In the genomic region with DNA sequence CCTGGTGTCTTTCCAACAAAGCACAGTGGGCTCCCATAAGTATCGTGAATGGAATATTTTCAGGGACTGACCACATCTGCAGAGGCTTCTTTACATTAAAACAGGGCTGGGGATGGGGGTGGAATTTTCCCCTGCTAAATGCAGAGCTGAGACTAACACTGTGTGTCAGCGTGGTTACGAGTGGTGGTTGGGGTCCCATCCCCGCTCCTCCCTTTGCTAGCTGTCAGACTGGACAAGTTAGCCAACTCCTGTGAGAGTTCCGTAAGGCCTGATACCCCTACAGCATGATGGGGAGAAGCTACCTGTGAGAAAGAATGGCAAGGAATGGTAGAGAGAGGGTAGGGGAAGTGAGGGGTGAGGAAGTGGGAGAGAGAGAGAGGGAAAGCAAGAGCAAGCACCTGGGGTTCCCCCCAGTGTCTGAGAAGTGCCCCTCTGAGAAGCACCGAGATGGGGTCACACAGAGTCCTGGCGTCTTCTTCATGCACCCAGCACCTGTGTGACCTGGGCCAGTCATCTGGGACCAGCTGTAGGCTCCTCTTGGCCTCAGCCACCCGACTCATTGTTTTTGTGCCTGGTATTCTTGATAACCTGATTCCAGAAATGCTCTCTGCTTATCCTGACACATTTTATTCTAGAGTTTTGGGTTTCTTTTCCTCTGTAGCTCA, we compare ENCODE assay signal across 15 cellular contexts.
DNase-seq lines count a peak whose midpoint lies in the region; ATAC-seq and TF ChIP-seq lines count a peak whose summit lies in the region.
"Had no signal": no experiment of that assay in that cellular context is flagged by ENCODE, and none has a peak within 500 bp of the region (broad histone marks: within the 10 kb centered on the region; RNA-seq: fewer than 3 reads in every experiment).

No MANE protein-coding gene starts in this region.

- peaks cover 0 to 32% (median 0%) of the 10 kb centered on the region in 3 donors for H3K9me3 ChIP-seq in gastroesophageal sphincter
- H3K9me3 ChIP-seq: A549 had no signal

- no peak for TF ChIP-seq EP300 in gastroesophageal sphincter (IDR thresholded peaks at IDR 0.05)

- TF ChIP-seq POLR2A in gastroesophageal sphincter (IDR thresholded peaks at IDR 0.05) = no peak

- 93 to 96% methylated on average over 4 of the region's 8 CpGs for WGBS in gastroesophageal sphincter (ENCODE audit: low coverage in 1 of 2), 2 donors

- no peaks in the 10 kb centered on the region for H3K36me3 ChIP-seq in gastroesophageal sphincter

- H3K36me3 Mint-ChIP-seq in osteocyte (ENCODE audit: unreplicated experiment) = no peaks in the 10 kb centered on the region
- H3K36me3 Mint-ChIP-seq: CD8-positive, alpha-beta T cell had no signal

- TF ChIP-seq CTCF in gastroesophageal sphincter (IDR thresholded peaks at IDR 0.05) (no peak), osteocyte (IDR thresholded peaks at IDR 0.05) (no peak)

- no peaks in the 10 kb centered on the region for H3K4me1 ChIP-seq in gastroesophageal sphincter
- H3K4me1 ChIP-seq: A549 had no signal

- peaks cover 13% of the 10 kb centered on the region for H3K9me3 Mint-ChIP-seq in osteocyte (ENCODE audit: unreplicated experiment)

- no peak overlapping the region for H3K27ac ChIP-seq in gastroesophageal sphincter
- H3K27ac ChIP-seq: A549 had no signal

- H3K27me3 Mint-ChIP-seq in osteocyte (ENCODE audit: unreplicated experiment) = no peaks in the 10 kb centered on the region

- DNase-seq in ecto neural progenitor cell (ENCODE audit: low spot score) (peak; percentile 21), osteocyte (ENCODE audit: extremely low spot score, unreplicated experiment) (peak; percentile 62), 8988T (no peak), NCI-H2196 treated with DMSO at 0.1 percent for 48 hours (lab: John Stamatoyannopoulos, UW; ENCODE audit: unreplicated experiment) (no peak), epidermal melanocyte (ENCODE audit: insufficient read length, low spot score) (no peak)
- DNase-seq: AML-193; Calu3; CD8-positive, alpha-beta T cell; DMS79 treated with DMSO at 0.1 percent for 48 hours; GF-D8; GOT3; H9; IMR-90 had no signal

- H3K4me3 Mint-ChIP-seq in osteocyte (ENCODE audit: unreplicated experiment) = no peak overlapping the region
- H3K4me3 Mint-ChIP-seq: CD8-positive, alpha-beta T cell; H9 had no signal

- peak; percentile 20 for ATAC-seq in gastroesophageal sphincter
- ATAC-seq: A549; CD8-positive, alpha-beta T cell had no signal

- H3K27me3 ChIP-seq in gastroesophageal sphincter = no peaks in the 10 kb centered on the region

- no peak overlapping the region for H3K27ac Mint-ChIP-seq in osteocyte (ENCODE audit: unreplicated experiment)
- H3K27ac Mint-ChIP-seq: CD8-positive, alpha-beta T cell; H9 had no signal

- H3K4me1 Mint-ChIP-seq in osteocyte (ENCODE audit: unreplicated experiment) = no peaks in the 10 kb centered on the region

- no peak overlapping the region for H3K4me3 ChIP-seq in gastroesophageal sphincter
- H3K4me3 ChIP-seq: A549 had no signal

Comparison
In these comparisons a context has a peak if more than half of its experiments do, and no peak if none do; other contexts are left out.
1. DNase-seq: peak in ecto neural progenitor cell (single experiment) and osteocyte (single experiment); none in 8988T (single experiment), NCI-H2196 treated with DMSO at 0.1 percent for 48 hours (single experiment) and epidermal melanocyte (single experiment).